8 cellular contexts compared by ENCODE assay signal in the genomic region with DNA sequence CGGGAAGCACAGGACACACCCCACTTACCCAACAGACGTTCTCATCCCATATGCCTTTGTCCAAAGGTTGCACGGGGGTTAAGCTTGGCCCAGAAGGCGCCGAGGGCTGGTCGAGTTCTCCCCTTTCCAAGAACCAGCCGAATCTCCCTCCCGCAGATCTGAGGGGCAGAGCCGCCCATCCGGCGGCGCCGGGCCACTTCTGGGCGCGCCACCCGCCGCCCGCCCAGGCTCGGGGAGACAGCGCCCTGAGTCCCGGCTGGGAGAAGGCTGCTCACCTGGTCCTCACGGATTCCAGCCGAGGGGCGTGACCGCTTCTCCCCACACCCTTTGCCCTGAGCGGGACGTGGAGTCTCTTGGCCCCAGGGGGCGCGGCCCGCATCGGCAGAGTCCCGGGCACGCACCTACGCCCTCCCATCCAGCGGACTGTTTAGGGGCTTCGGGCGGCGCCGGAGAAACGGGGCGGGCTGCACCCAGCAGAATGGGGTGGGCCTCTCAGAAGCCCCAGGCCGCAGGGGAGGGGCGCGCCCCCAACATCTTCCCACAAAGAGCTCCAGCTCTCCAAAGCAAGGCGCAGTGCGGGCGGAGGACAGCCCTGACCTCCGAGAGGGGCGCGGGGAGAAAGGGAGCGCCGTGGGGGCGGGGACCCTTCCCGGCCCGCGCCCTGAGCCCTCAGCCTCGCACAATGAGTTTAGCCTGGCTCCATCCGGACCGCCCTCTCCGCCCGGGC. TPM values are rescaled to one million over a fixed set of nuclear protein-coding genes. Genes with fewer than 3 reads are reported as not detected.
A peak's percentile ranks its signal among the peaks of the same experiment; 100 is the strongest.
DNase-seq lines count a peak whose midpoint lies in the region; ATAC-seq, FAIRE-seq and TF ChIP-seq lines count a peak whose summit lies in the region.

No MANE protein-coding gene starts in this region.

- H3K36me3 Mint-ChIP-seq in activated naive CD4-positive, alpha-beta T cell treated with anti-CD3 and anti-CD28 coated beads for 36 hours (ENCODE audit: low read depth): no peaks in the 10 kb centered on the region

- no peaks in the 10 kb centered on the region for H3K9me3 Mint-ChIP-seq in activated naive CD4-positive, alpha-beta T cell treated with anti-CD3 and anti-CD28 coated beads for 36 hours

- intact Hi-C loops in activated naive CD4-positive, alpha-beta T cell treated with anti-CD3 and anti-CD28 coated beads for 36 hours (cut with micrococcal nuclease): loop anchor here (5.0 kb wide), 1 partner anchor 419 kb away; no protein-coding TSS in a partner anchor
- intact Hi-C loops in right cardiac atrium (cut with DNase I): no loop called here
- intact Hi-C loops in gastrocnemius medialis (cut with DNase I; ENCODE audit: low total_unique reads): no loop called here

- peaks cover 39% of the 10 kb centered on the region for H3K4me1 Mint-ChIP-seq in activated naive CD4-positive, alpha-beta T cell treated with anti-CD3 and anti-CD28 coated beads for 36 hours (ENCODE audit: low read depth)

- no peak for FAIRE-seq in RCC 7860 (lab: Jason Lieb, UNC)

- in situ Hi-C loops in gastrocnemius medialis (cut with MboI; ENCODE audit: low sequenced_read_pairs in 4 of 4): no loop called here

- CTCF ChIA-PET in activated naive CD4-positive, alpha-beta T cell treated with anti-CD3 and anti-CD28 coated beads for 36 hours (lab: Charles Lee): interaction anchor here (1.6 kb wide), 1 partner anchor 51 kb away, joined by 4 read pairs; no protein-coding TSS in a partner anchor

- TF ChIP-seq CTCF in GM06990 (IDR thresholded peaks at IDR 0.05; ENCODE audit: insufficient read depth, low read length, poor library complexity, severe bottlenecking) (no peak), gastrocnemius medialis (IDR thresholded peaks at IDR 0.05 in 4 of 5, conservative IDR thresholded peaks at IDR 0.05 in 1 of 5) (no peak)

- peak; percentile 18 for DNase-seq in GM06990 (ENCODE audit: extremely low read depth, insufficient read length)
- DNase-seq in LHCN-M2 (ENCODE audit: low read depth): peak; percentile 28
- no peak for DNase-seq in activated naive CD4-positive, alpha-beta T cell treated with anti-CD3 and anti-CD28 coated beads for 36 hours
- peak; percentile 33 to 75 (median 56) for DNase-seq in right cardiac atrium
- DNase-seq in gastrocnemius medialis: no peak
- DNase-seq in RCC 7860 (ENCODE audit: low spot score): no peak
- no peak for DNase-seq in MV-4-11 (lab: John Stamatoyannopoulos, UW)

- no peaks in the 10 kb centered on the region for H3K36me3 ChIP-seq in GM06990 (ENCODE audit: control insufficient read depth, insufficient read depth, low read length)
- H3K36me3 ChIP-seq in gastrocnemius medialis: no peaks in the 10 kb centered on the region

- TF ChIP-seq POLR2A in gastrocnemius medialis (IDR thresholded peaks at IDR 0.05): no peak

- peaks cover 8% of the 10 kb centered on the region for H3K27me3 ChIP-seq in GM06990 (replicated peaks; ENCODE audit: control insufficient read depth, insufficient read depth, low read length)
- H3K27me3 ChIP-seq in right cardiac atrium (ENCODE audit: control insufficient read depth, insufficient read depth): no peaks in the 10 kb centered on the region
- peaks cover 16 to 30% (median 22%) of the 10 kb centered on the region in 3 donors for H3K27me3 ChIP-seq in gastrocnemius medialis

- WGBS in right cardiac atrium: under 1% methylated on average over 61 of the region's 61 CpGs

- H3K27ac ChIP-seq in right cardiac atrium (ENCODE audit: low read length) (peak overlapping the region; percentile 16), gastrocnemius medialis (peak overlapping the region in 2 of 4 donors; percentile 37 to 73)

- H3K9me3 ChIP-seq in right cardiac atrium (ENCODE audit: control insufficient read depth, low read length) (no peaks in the 10 kb centered on the region), gastrocnemius medialis (no peaks in the 10 kb centered on the region)

- ATAC-seq in right cardiac atrium (peak; percentile 50 to 69), gastrocnemius medialis (peak; percentile 19 to 40), HG03196 (IDR thresholded peaks at IDR 0.05; ENCODE audit: unreplicated experiment) (no peak)

- H3K27ac Mint-ChIP-seq in activated naive CD4-positive, alpha-beta T cell treated with anti-CD3 and anti-CD28 coated beads for 36 hours: no peak overlapping the region

- H3K4me1 ChIP-seq in right cardiac atrium (ENCODE audit: control insufficient read depth, insufficient read depth, low read length) (peaks cover 5% of the 10 kb centered on the region), gastrocnemius medialis (peaks cover 7 to 10% of the 10 kb centered on the region in 2 donors)

- H3K4me3 Mint-ChIP-seq in activated naive CD4-positive, alpha-beta T cell treated with anti-CD3 and anti-CD28 coated beads for 36 hours: peak overlapping the region; percentile 71

- peaks cover 31% of the 10 kb centered on the region for H3K27me3 Mint-ChIP-seq in activated naive CD4-positive, alpha-beta T cell treated with anti-CD3 and anti-CD28 coated beads for 36 hours (ENCODE audit: low read depth)

- H3K4me3 ChIP-seq in GM06990 (replicated peaks; ENCODE audit: low read depth, low read length) (peak overlapping the region; percentile 63), right cardiac atrium (ENCODE audit: low read length) (peak overlapping the region; percentile 60), gastrocnemius medialis (peak overlapping the region; percentile 57 to 84 (median 70))

RNA-seq across cellular contexts. Expression of a gene that starts 0.6 kb away (rescaled TPM):
- 12.7 and 17.9 TPM in 2 replicates for total RNA-seq in LHCN-M2 (2014; rRNA removed)
- 11.8 TPM for polyA plus RNA-seq in LHCN-M2 (2012)
- total RNA-seq in activated naive CD4-positive, alpha-beta T cell treated with anti-CD3 and anti-CD28 coated beads for 36 hours: under 1 TPM; 0.12 to 0.29 TPM
- total RNA-seq in right cardiac atrium: 1 to 10 TPM; 3.8 to 5.9 (median 4.9) TPM
- 2.3 TPM for polyA plus RNA-seq in right cardiac atrium
- total RNA-seq in gastrocnemius medialis: 1 to 10 TPM in 1 of 4 donors, under 1 TPM in 3; 0.31 to 1.0 (median 0.86) TPM

RNA-seq across cellular contexts. Expression of a gene that starts 42.6 kb away (rescaled TPM):
- total RNA-seq in LHCN-M2 (2014; rRNA removed): 28.8 and 36.1 TPM in 2 replicates
- polyA plus RNA-seq in LHCN-M2 (2012): 22.1 TPM
- total RNA-seq in activated naive CD4-positive, alpha-beta T cell treated with anti-CD3 and anti-CD28 coated beads for 36 hours: 10 to 100 TPM; 76.7 to 81.3 TPM
- total RNA-seq in right cardiac atrium: 10 to 100 TPM; 22.5 to 28.8 (median 26.4) TPM
- 17.0 TPM for polyA plus RNA-seq in right cardiac atrium
- total RNA-seq in gastrocnemius medialis: 10 to 100 TPM; 23.2 to 35.1 (median 27.1) TPM

Comparison
In these comparisons a context has a peak if more than half of its experiments do, and no peak if none do; other contexts are left out.
1. DNase-seq: peak in GM06990 (single experiment), LHCN-M2 (single experiment) and right cardiac atrium (3 of 3); none in activated naive CD4-positive, alpha-beta T cell treated with anti-CD3 and anti-CD28 coated beads for 36 hours (single experiment), gastrocnemius medialis (0 of 2), RCC 7860 (single experiment) and MV-4-11 (single experiment).
2. Peak in every context shown above with its lines, with median percentiles within 50 percentile points of each other: H3K4me3 ChIP-seq.